In the genomic region with DNA sequence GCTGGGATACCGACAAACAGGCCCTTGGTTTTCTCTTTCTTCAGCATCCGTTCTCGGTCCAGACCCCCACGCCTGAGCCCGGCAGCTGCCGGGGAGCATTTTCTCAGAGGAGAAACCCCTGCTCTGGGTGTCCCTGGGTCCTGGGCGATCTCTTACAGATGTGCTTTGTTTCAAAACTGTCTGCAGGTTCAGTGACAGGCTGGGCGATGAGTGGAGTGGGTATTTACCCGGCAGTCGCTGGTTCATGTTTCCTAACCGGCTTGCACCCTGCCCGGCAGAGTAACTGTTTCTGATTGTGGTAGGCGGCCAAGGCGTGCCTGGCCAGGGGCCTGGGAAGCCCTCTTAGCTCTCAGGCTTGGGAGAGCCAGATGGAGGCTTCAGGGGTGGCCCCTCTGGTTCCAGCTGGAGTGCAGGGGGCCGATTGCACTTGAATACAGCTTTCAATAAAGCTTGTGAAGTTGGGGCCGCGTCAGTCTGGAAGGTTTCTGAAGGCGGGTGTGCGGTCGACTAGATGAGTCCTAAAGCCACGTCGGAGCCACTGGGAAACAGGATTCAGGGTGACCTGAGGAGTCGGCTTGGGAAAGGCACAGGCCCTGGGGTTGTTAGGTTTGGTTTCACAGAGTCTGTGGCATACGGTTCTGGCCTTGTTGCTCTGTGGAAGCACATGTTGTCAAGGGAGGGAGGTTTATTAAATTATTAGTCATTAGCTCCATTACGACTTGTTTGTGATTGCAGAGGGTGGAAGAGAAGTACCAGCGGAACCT, we compare ENCODE assay signal across 8 cellular contexts. TPM values are rescaled to one million over a fixed set of nuclear protein-coding genes. Genes with fewer than 3 reads are reported as not detected.
DNase-seq lines count a peak whose midpoint lies in the region; ATAC-seq lines count a peak whose summit lies in the region.

No MANE protein-coding gene starts in this region.

- H3K36me3 ChIP-seq in iPS-18a (ENCODE audit: control insufficient read depth, low read depth, low read length), result no peaks in the 10 kb centered on the region

- H3K27ac ChIP-seq in iPS-18a (ENCODE audit: low read length), result no peak overlapping the region

- peak overlapping the region; percentile 32 for H3K9ac ChIP-seq in iPS-18a (ENCODE audit: low read length)

- no peak overlapping the region for H3K27ac Mint-ChIP-seq in activated naive CD8-positive, alpha-beta T cell treated with anti-CD3 and anti-CD28 coated beads for 36 hours
- no peak overlapping the region for H3K27ac Mint-ChIP-seq in stimulated activated naive B cell treated with anti-CD40 and anti-IgM and Interleukin-4, amounts not matched to agents 10 μg/mL and 1 μg/mL and 100 μg/mL, for 72 hours

- ATAC-seq in stimulated activated naive B cell treated with anti-CD40 and anti-IgM and Interleukin-4, amounts not matched to agents 10 μg/mL and 1 μg/mL and 100 μg/mL, for 72 hours (replicated peaks), result no peak
- no peak for ATAC-seq in HG03439 (IDR thresholded peaks at IDR 0.05; ENCODE audit: unreplicated experiment)
- ATAC-seq in HG02840 (IDR thresholded peaks at IDR 0.05; ENCODE audit: low FRiP score, unreplicated experiment), result no peak

- H3K27me3 ChIP-seq in iPS-18a (ENCODE audit: control insufficient read depth, insufficient read depth, low read length), result peaks cover 26% of the 10 kb centered on the region

- H3K4me1 Mint-ChIP-seq in activated naive CD8-positive, alpha-beta T cell treated with anti-CD3 and anti-CD28 coated beads for 36 hours, result peaks cover 16% of the 10 kb centered on the region
- H3K4me1 Mint-ChIP-seq in stimulated activated naive B cell treated with anti-CD40 and anti-IgM and Interleukin-4, amounts not matched to agents 10 μg/mL and 1 μg/mL and 100 μg/mL, for 72 hours, result peaks cover 14 to 24% of the 10 kb centered on the region in 2 donors

- no peaks in the 10 kb centered on the region for H3K36me3 Mint-ChIP-seq in activated naive CD8-positive, alpha-beta T cell treated with anti-CD3 and anti-CD28 coated beads for 36 hours
- H3K36me3 Mint-ChIP-seq in stimulated activated naive B cell treated with anti-CD40 and anti-IgM and Interleukin-4, amounts not matched to agents 10 μg/mL and 1 μg/mL and 100 μg/mL, for 72 hours, result no peaks in the 10 kb centered on the region

- H3K27me3 Mint-ChIP-seq in activated naive CD8-positive, alpha-beta T cell treated with anti-CD3 and anti-CD28 coated beads for 36 hours, result peaks cover 13% of the 10 kb centered on the region
- H3K27me3 Mint-ChIP-seq in stimulated activated naive B cell treated with anti-CD40 and anti-IgM and Interleukin-4, amounts not matched to agents 10 μg/mL and 1 μg/mL and 100 μg/mL, for 72 hours, result peaks cover 53 to 75% of the 10 kb centered on the region in 2 donors

- no peaks in the 10 kb centered on the region for H3K9me3 Mint-ChIP-seq in activated naive CD8-positive, alpha-beta T cell treated with anti-CD3 and anti-CD28 coated beads for 36 hours
- no peaks in the 10 kb centered on the region for H3K9me3 Mint-ChIP-seq in stimulated activated naive B cell treated with anti-CD40 and anti-IgM and Interleukin-4, amounts not matched to agents 10 μg/mL and 1 μg/mL and 100 μg/mL, for 72 hours

- H3K4me3 Mint-ChIP-seq in activated naive CD8-positive, alpha-beta T cell treated with anti-CD3 and anti-CD28 coated beads for 36 hours, result peak overlapping the region; percentile 84
- peak overlapping the region; percentile 55 to 76 for H3K4me3 Mint-ChIP-seq in stimulated activated naive B cell treated with anti-CD40 and anti-IgM and Interleukin-4, amounts not matched to agents 10 μg/mL and 1 μg/mL and 100 μg/mL, for 72 hours

- H3K4me1 ChIP-seq in iPS-18a (ENCODE audit: control insufficient read depth, low read depth, low read length), result peaks cover 5% of the 10 kb centered on the region

- peak overlapping the region; percentile 61 for H3K4me3 ChIP-seq in iPS-18a (ENCODE audit: low read length)

- DNase-seq in NCI-H1694 treated with DMSO at 0.1 percent for 48 hours (lab: John Stamatoyannopoulos, UW) (peak; percentile 23), NCI-H1694 (lab: John Stamatoyannopoulos, UW) (no peak), mesenteric fat pad (ENCODE audit: low spot score) (no peak)
- no peak for DNase-seq in activated naive CD8-positive, alpha-beta T cell treated with anti-CD3 and anti-CD28 coated beads for 36 hours
- DNase-seq in stimulated activated naive B cell treated with anti-CD40 and anti-IgM and Interleukin-4, amounts not matched to agents 10 μg/mL and 1 μg/mL and 100 μg/mL, for 72 hours, result no peak

- H3K9me3 ChIP-seq in iPS-18a (ENCODE audit: control insufficient read depth, low read depth, low read length), result no peaks in the 10 kb centered on the region

RNA-seq across cellular contexts. Expression of a gene that starts 1.4 kb away (rescaled TPM):
- 10 to 100 TPM in 1 of 2 experiments, 1 to 10 TPM in 1; 7.7 to 10.0 TPM for total RNA-seq in activated naive CD8-positive, alpha-beta T cell treated with anti-CD3 and anti-CD28 coated beads for 36 hours
- 24.6 TPM for total RNA-seq in mesenteric fat pad

RNA-seq across cellular contexts. Expression of a gene that starts 44.7 kb away (rescaled TPM):
- 10 to 100 TPM; 21.6 to 23.8 TPM for total RNA-seq in activated naive CD8-positive, alpha-beta T cell treated with anti-CD3 and anti-CD28 coated beads for 36 hours
- total RNA-seq in mesenteric fat pad, result 25.3 TPM
